8 cellular contexts compared by ENCODE assay signal in genomic region chr20:35344354-35344837, GRCh38. TPM values are rescaled to one million over a fixed set of nuclear protein-coding genes. Genes with fewer than 3 reads are reported as not detected.
A peak's percentile ranks its signal among the peaks of the same experiment; 100 is the strongest.
DNase-seq lines count a peak whose midpoint lies in the region; TF ChIP-seq lines count a peak whose summit lies in the region.
"Had no signal": no experiment of that assay in that cellular context is flagged by ENCODE, and none has a peak within 500 bp of the region (broad histone marks: within the 10 kb centered on the region; RNA-seq: fewer than 3 reads in every experiment).

No MANE protein-coding gene starts in this region.

- no peaks in the 10 kb centered on the region for H3K36me3 ChIP-seq in fibroblast of lung (ENCODE audit: control insufficient read depth, insufficient read depth, low read length)

- H3K27ac Mint-ChIP-seq in HFFc6, result peak overlapping the region; percentile 22; the same call in 1 of the 2 replicates
- no peak overlapping the region for H3K27ac Mint-ChIP-seq in activated CD4-positive, alpha-beta T cell treated with anti-CD3 and anti-CD28 coated beads, Interleukin-2, amount 10 ng/mL, durations not matched to agents 7 days and 5 days

- H2AFZ ChIP-seq in fibroblast of lung (ENCODE audit: low read length), result no peak overlapping the region

- CTCF ChIA-PET in activated CD4-positive, alpha-beta T cell treated with anti-CD3 and anti-CD28 coated beads, Interleukin-2, amount 10 ng/mL, durations not matched to agents 7 days and 5 days (lab: Charles Lee), result interaction anchor here (1.1 kb wide), 1 partner anchor 15 kb away, joined by 3 read pairs; no protein-coding TSS in a partner anchor

- H3K4me3 ChIP-seq in fibroblast of lung (replicated peaks in 1 of 4; ENCODE audit: control extremely low read depth in 1 of 4, insufficient read depth in 1 of 4, low read depth in 3 of 4, low read length in 4 of 4), result no peak overlapping the region

- TF ChIP-seq CTCF in HFFc6 (IDR thresholded peaks at IDR 0.05), result no peak
- no peak for TF ChIP-seq CTCF in fibroblast of lung (conservative IDR thresholded peaks at IDR 0.05 in 1 of 2, IDR thresholded peaks at IDR 0.05 in 1 of 2; ENCODE audit: low read depth in 1 of 2, low read length in 2 of 2)

- H3K36me3 Mint-ChIP-seq in HFFc6 (ENCODE audit: low read depth), result peaks cover 52% of the 10 kb centered on the region
- H3K36me3 Mint-ChIP-seq in activated CD4-positive, alpha-beta T cell treated with anti-CD3 and anti-CD28 coated beads, Interleukin-2, amount 10 ng/mL, durations not matched to agents 7 days and 5 days (ENCODE audit: low read depth), result peaks cover 36% of the 10 kb centered on the region

- H3K4me1 Mint-ChIP-seq in HFFc6 (ENCODE audit: low read depth), result peaks cover 48% of the 10 kb centered on the region
- H3K4me1 Mint-ChIP-seq in activated CD4-positive, alpha-beta T cell treated with anti-CD3 and anti-CD28 coated beads, Interleukin-2, amount 10 ng/mL, durations not matched to agents 7 days and 5 days, result no peaks in the 10 kb centered on the region

- peaks cover 8% of the 10 kb centered on the region for H3K9me3 Mint-ChIP-seq in HFFc6
- peaks cover 7% of the 10 kb centered on the region for H3K9me3 Mint-ChIP-seq in activated CD4-positive, alpha-beta T cell treated with anti-CD3 and anti-CD28 coated beads, Interleukin-2, amount 10 ng/mL, durations not matched to agents 7 days and 5 days

- no peaks in the 10 kb centered on the region for H3K27me3 ChIP-seq in fibroblast of lung (ENCODE audit: control insufficient read depth, insufficient read depth, low read length)

- H3K4me1 ChIP-seq in fibroblast of lung (ENCODE audit: control insufficient read depth, extremely low read depth, insufficient read depth, low read length), result peaks cover 27% of the 10 kb centered on the region

- no peaks in the 10 kb centered on the region for H3K79me2 ChIP-seq in fibroblast of lung (ENCODE audit: control insufficient read depth, insufficient read depth, low read length)

- no peak overlapping the region for H3K9ac ChIP-seq in fibroblast of lung (ENCODE audit: insufficient read depth, low read length)

- POLR2A ChIA-PET in activated CD4-positive, alpha-beta T cell treated with anti-CD3 and anti-CD28 coated beads, Interleukin-2, amount 10 ng/mL, durations not matched to agents 7 days and 5 days (lab: Charles Lee), result no interaction called here

- DNase-seq in HFFc6 (peak; percentile 47), OCI-M1 (lab: John Stamatoyannopoulos, UW) (peak; percentile 93), fibroblast of lung (ENCODE audit: low read depth in 2 of 2) (peak; percentile 91), renal cortical epithelial cell (ENCODE audit: low read depth) (peak; percentile 71), T-helper 1 cell (no peak), nucleus accumbens (lab: John Stamatoyannopoulos, UW) (no peak)
- DNase-seq in activated CD4-positive, alpha-beta T cell treated with anti-CD3 and anti-CD28 coated beads, Interleukin-2, amount 10 ng/mL, durations not matched to agents 7 days and 5 days, result no peak
- DNase-seq: NCI-H524 treated with DMSO at 0.1 percent for 48 hours had no signal

- H3K4me3 Mint-ChIP-seq in HFFc6, result no peak overlapping the region
- H3K4me3 Mint-ChIP-seq in activated CD4-positive, alpha-beta T cell treated with anti-CD3 and anti-CD28 coated beads, Interleukin-2, amount 10 ng/mL, durations not matched to agents 7 days and 5 days, result no peak overlapping the region

- no peaks in the 10 kb centered on the region; the same call in 1 of the 2 replicates for H3K27me3 Mint-ChIP-seq in HFFc6 (ENCODE audit: insufficient read depth)
- no peaks in the 10 kb centered on the region for H3K27me3 Mint-ChIP-seq in activated CD4-positive, alpha-beta T cell treated with anti-CD3 and anti-CD28 coated beads, Interleukin-2, amount 10 ng/mL, durations not matched to agents 7 days and 5 days

- no peaks in the 10 kb centered on the region for H4K20me1 ChIP-seq in fibroblast of lung (ENCODE audit: control insufficient read depth, extremely low read depth, insufficient read depth, low read length)

- H3K27ac ChIP-seq in fibroblast of lung (ENCODE audit: insufficient read depth, low read length), result peak overlapping the region; percentile 39

- H3K4me2 ChIP-seq in fibroblast of lung (ENCODE audit: extremely low read depth, insufficient read depth, low read length), result peak overlapping the region; percentile 54

- no peaks in the 10 kb centered on the region for H3K9me3 ChIP-seq in fibroblast of lung (ENCODE audit: control insufficient read depth, insufficient read depth, low read depth, low read length)

RNA-seq across cellular contexts. Expression of gene FAM83C, which starts 52.2 kb away (rescaled TPM):
- not detected for total RNA-seq in HFFc6 (2021; fragmentation: NEBNext Ultra II Directional; extraction: Animal tissue kit (Norgen Biotek cat#: 25700))
- total RNA-seq in fibroblast of lung (not detected in 2 replicates), renal cortical epithelial cell (not detected in 2 replicates)
- 0.02 TPM in 1 of 2 replicates, not detected in the other for polyA plus RNA-seq in fibroblast of lung
- polyA plus RNA-seq in fibroblast of lung (2012), result not detected in 2 replicates
- not detected in 2 replicates for polyA minus RNA-seq in fibroblast of lung (ENCODE audit: low replicate concordance)
- not detected for total RNA-seq in activated CD4-positive, alpha-beta T cell treated with anti-CD3 and anti-CD28 coated beads, Interleukin-2, amount 10 ng/mL, durations not matched to agents 7 days and 5 days

RNA-seq across cellular contexts. Expression of gene EIF6, which starts 59.8 kb away (rescaled TPM):
- total RNA-seq in HFFc6 (2021; fragmentation: NEBNext Ultra II Directional; extraction: Animal tissue kit (Norgen Biotek cat#: 25700)), result 100 to 1,000 TPM; 176 to 194 (median 185) TPM
- total RNA-seq in fibroblast of lung (111 and 117 TPM in 2 replicates), renal cortical epithelial cell (199 and 503 TPM in 2 replicates)
- 156 and 187 TPM in 2 replicates for polyA plus RNA-seq in fibroblast of lung
- polyA plus RNA-seq in fibroblast of lung (2012), result 192 and 254 TPM in 2 replicates
- polyA minus RNA-seq in fibroblast of lung (ENCODE audit: low replicate concordance), result 322 and 439 TPM in 2 replicates
- total RNA-seq in activated CD4-positive, alpha-beta T cell treated with anti-CD3 and anti-CD28 coated beads, Interleukin-2, amount 10 ng/mL, durations not matched to agents 7 days and 5 days, result 10 to 100 TPM; 87.4 to 93.3 TPM

Comparison
In these comparisons a context has a peak if more than half of its experiments do, and no peak if none do; other contexts are left out.
1. DNase-seq: peak in HFFc6 (single experiment), OCI-M1 (single experiment), fibroblast of lung (2 of 2) and renal cortical epithelial cell (single experiment); none in T-helper 1 cell (0 of 5), activated CD4-positive, alpha-beta T cell treated with anti-CD3 and anti-CD28 coated beads, Interleukin-2, amount 10 ng/mL, durations not matched to agents 7 days and 5 days (single experiment) and nucleus accumbens (0 of 56).